In the genomic region with DNA sequence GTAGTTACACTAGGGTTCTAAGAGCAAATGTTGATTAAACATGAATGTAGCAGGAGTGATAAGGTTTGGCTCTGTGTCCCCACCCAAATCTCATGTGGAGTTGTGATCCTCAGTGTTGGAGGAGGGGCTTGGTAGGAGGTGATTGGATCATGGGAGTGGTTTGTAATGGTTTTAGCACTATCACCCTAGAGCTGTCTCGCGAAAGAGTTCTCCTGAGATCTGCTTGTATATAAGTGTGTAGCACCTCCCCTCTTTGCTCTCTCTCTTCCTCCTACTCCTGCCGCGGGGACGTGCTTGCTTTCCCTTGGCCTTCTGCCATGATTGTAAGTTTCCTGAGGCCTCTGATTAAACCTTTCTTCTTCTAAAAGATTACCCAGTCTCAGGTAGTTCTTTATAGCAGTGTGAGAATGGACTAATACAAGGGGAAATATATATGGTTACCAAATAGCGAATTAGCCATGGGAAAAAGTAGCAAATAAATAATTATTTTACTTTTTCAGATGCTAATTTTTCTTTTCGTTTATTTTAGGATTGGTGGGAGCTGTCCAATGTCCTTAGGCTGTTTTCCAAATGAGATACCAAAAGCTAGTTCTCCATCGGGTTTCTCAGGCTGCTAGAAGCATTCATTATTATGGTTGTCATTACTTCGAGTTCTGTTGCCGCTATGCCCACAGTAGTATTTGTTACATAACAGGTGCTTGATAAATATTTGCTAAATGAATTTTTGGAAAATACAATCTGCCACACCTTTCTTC, we compare ENCODE assay signal across 21 cellular contexts. TPM values are rescaled to one million over a fixed set of nuclear protein-coding genes. Genes with fewer than 3 reads are reported as not detected.
DNase-seq lines count a peak whose midpoint lies in the region; ATAC-seq, FAIRE-seq and TF ChIP-seq lines count a peak whose summit lies in the region.
"Had no signal": no experiment of that assay in that cellular context is flagged by ENCODE, and none has a peak within 500 bp of the region (broad histone marks: within the 10 kb centered on the region; RNA-seq: fewer than 3 reads in every experiment).

No MANE protein-coding gene starts in this region.

- H3K79me2 ChIP-seq in HCT116 (ENCODE audit: insufficient read depth, low read length) (peaks cover 88% of the 10 kb centered on the region), GM12878 (ENCODE audit: control insufficient read depth, insufficient read depth, low read length) (peaks cover 100% of the 10 kb centered on the region)

- in situ Hi-C loops in GM12878 (cut with MboI): no loop called here

- no peak for ATAC-seq in HCT116
- ATAC-seq in GM12878: no peak
- peak; percentile 34 for ATAC-seq in mucosa of descending colon
- no peak for ATAC-seq in GM21737 (IDR thresholded peaks at IDR 0.05; ENCODE audit: unreplicated experiment)
- ATAC-seq: stimulated activated naive B cell treated with anti-CD40 and anti-IgM and Interleukin-4, amounts not matched to agents 10 μg/mL and 1 μg/mL and 100 μg/mL, for 72 hours had no signal

- intact Hi-C loops in CD4-positive, alpha-beta memory T cell (cut with micrococcal nuclease): no loop called here
- intact Hi-C loops in HCT116 (cut with micrococcal nuclease) (no loop called here), GM12878 (cut with micrococcal nuclease; ENCODE audit: unreplicated experiment) (loop anchor here (5.0 kb wide), 1 partner anchor 40 kb away; no protein-coding TSS in a partner anchor), mucosa of descending colon (cut with DNase I, micrococcal nuclease) (no loop called here)

- peak overlapping the region in 1 of 7 donors; percentile 23 for H3K27ac Mint-ChIP-seq in CD4-positive, alpha-beta memory T cell

- no peak overlapping the region for H3K27ac ChIP-seq in CD4-positive, alpha-beta memory T cell (ENCODE audit: low read depth, low read length)
- H3K27ac ChIP-seq in HCT116 (ENCODE audit: low read depth, low read length) (no peak overlapping the region), GM12878 (ENCODE audit: control insufficient read depth, insufficient read depth) (no peak overlapping the region)
- H3K27ac ChIP-seq: hepatocyte, right lobe of liver, RWPE1 had no signal

- H3K9me3 Mint-ChIP-seq in CD4-positive, alpha-beta memory T cell: peaks cover 0 to 8% (median 0%) of the 10 kb centered on the region in 8 donors

- TF ChIP-seq EP300 in GM12878 (IDR thresholded peaks at IDR 0.05; ENCODE audit: borderline replicate concordance in 1 of 2, control insufficient read depth in 1 of 2, low read depth in 2 of 2, low read length in 2 of 2): no peak

- H3K9me2 ChIP-seq in HCT116 (ENCODE audit: insufficient read depth): no peaks in the 10 kb centered on the region

- H3K9ac ChIP-seq in HCT116 (ENCODE audit: low read length) (no peak overlapping the region), GM12878 (ENCODE audit: control insufficient read depth, insufficient read depth, low read length) (no peak overlapping the region)

- no peaks in the 10 kb centered on the region for H3K9me3 ChIP-seq in CD4-positive, alpha-beta memory T cell (ENCODE audit: control insufficient read depth in 1 of 2, low read length in 2 of 2)
- H3K9me3 ChIP-seq in HCT116 (ENCODE audit: control insufficient read depth in 1 of 2, insufficient read depth in 1 of 2, low read depth in 1 of 2, low read length in 2 of 2) (no peaks in the 10 kb centered on the region), GM12878 (replicated peaks; ENCODE audit: control insufficient read depth, insufficient read depth, low read length) (peaks cover 10% of the 10 kb centered on the region), mucosa of descending colon (no peaks in the 10 kb centered on the region)
- H3K9me3 ChIP-seq: right lobe of liver had no signal

- no peak for TF ChIP-seq CTCF in HCT116 (IDR thresholded peaks at IDR 0.05 in 2 of 3, conservative IDR thresholded peaks at IDR 0.05 in 1 of 3; ENCODE audit: borderline replicate concordance in 1 of 3, insufficient read depth in 1 of 3, low read depth in 2 of 3, low read length in 2 of 3)
- no peak for TF ChIP-seq CTCF in GM12878 (IDR thresholded peaks at IDR 0.05 in 2 of 3, conservative IDR thresholded peaks at IDR 0.05 in 1 of 3; ENCODE audit: control insufficient read depth in 2 of 3, extremely low read depth in 1 of 3, insufficient read depth in 1 of 3, low read depth in 3 of 3, low read length in 3 of 3)
- TF ChIP-seq CTCF in mucosa of descending colon (IDR thresholded peaks at IDR 0.05): no peak

- CTCF ChIA-PET in CD4-positive, alpha-beta memory T cell (lab: Charles Lee; ENCODE audit: partially characterized antibody): no interaction called here
- CTCF ChIA-PET in HCT116 (lab: Charles Lee) (no interaction called here), GM12878 (lab: Yijun Ruan, JAX) (interaction anchor here (1.2 kb wide), 1 partner anchor 196 kb away, joined by 5 read pairs; no protein-coding TSS in a partner anchor)

- H3K36me3 Mint-ChIP-seq in CD4-positive, alpha-beta memory T cell: peaks cover 45 to 52% of the 10 kb centered on the region in 2 donors

- TF ChIP-seq RAD21 in HCT116 (IDR thresholded peaks at IDR 0.05; ENCODE audit: low read depth) (no peak), GM12878 (IDR thresholded peaks at IDR 0.05; ENCODE audit: insufficient read depth, low read depth, low read length) (no peak)

- RAD21 ChIA-PET in HCT116 (lab: Charles Lee; ENCODE audit: low non-redundant PET in 1 of 2, low total read pairs in 2 of 2, uncharacterized antibody in 2 of 2, unreplicated experiment in 2 of 2): no interaction called here
- RAD21 ChIA-PET in GM12878 (lab: Charles Lee; ENCODE audit: unreplicated experiment): no interaction called here

- POLR2A ChIA-PET in CD4-positive, alpha-beta memory T cell (lab: Charles Lee; ENCODE audit: partially characterized antibody): no interaction called here
- POLR2A ChIA-PET in HCT116 (lab: Charles Lee): no interaction called here
- POLR2A ChIA-PET in GM12878 (lab: Charles Lee): no interaction called here

- no peak for TF ChIP-seq POLR2A in HCT116 (IDR thresholded peaks at IDR 0.05; ENCODE audit: borderline replicate concordance, extremely low read depth, insufficient read depth, insufficient read length)
- TF ChIP-seq POLR2A in GM12878 (IDR thresholded peaks at IDR 0.05; ENCODE audit: low read depth, low read length): no peak

- no peak overlapping the region for H3K4me3 ChIP-seq in CD4-positive, alpha-beta memory T cell (ENCODE audit: low read length in 2 of 2)
- H3K4me3 ChIP-seq in HCT116 (replicated peaks in 1 of 2; ENCODE audit: low read depth in 1 of 2, low read length in 2 of 2) (no peak overlapping the region), GM12878 (no peak overlapping the region), mucosa of descending colon (no peak overlapping the region)
- H3K4me3 ChIP-seq: hepatocyte, right lobe of liver had no signal

- SMC1A ChIA-PET in GM12878 (lab: Charles Lee; ENCODE audit: uncharacterized antibody, unreplicated experiment): interaction anchor here (1.4 kb wide), 1 partner anchor 33 kb away, joined by 4 read pairs; no protein-coding TSS in a partner anchor

- H3K4me1 Mint-ChIP-seq in CD4-positive, alpha-beta memory T cell: peaks cover 62 to 92% (median 76%) of the 10 kb centered on the region in 4 donors

- FAIRE-seq in GM12878 (lab: Jason Lieb, UNC): no peak
- FAIRE-seq in frontal cortex (lab: Jason Lieb, UNC): no peak

- H3K36me3 ChIP-seq in CD4-positive, alpha-beta memory T cell (ENCODE audit: insufficient read depth, low read length): no peaks in the 10 kb centered on the region
- H3K36me3 ChIP-seq in HCT116 (ENCODE audit: control insufficient read depth in 1 of 2, insufficient read depth in 2 of 2, low read length in 2 of 2) (peaks cover 0 to 5% of the 10 kb centered on the region in 2 experiments; a peak in 1 of 4 replicates), GM12878 (ENCODE audit: control insufficient read depth in 2 of 2, insufficient read depth in 2 of 2, low read length in 1 of 2) (peaks cover 6 to 20% of the 10 kb centered on the region in 2 experiments), mucosa of descending colon (ENCODE audit: low read depth) (no peaks in the 10 kb centered on the region)
- H3K36me3 ChIP-seq: right lobe of liver had no signal

- DNase-seq in CD4-positive, alpha-beta memory T cell: no peak
- DNase-seq in HCT116 (ENCODE audit: low read depth, low spot score) (no peak), GM12878 (ENCODE audit: low read depth, low spot score) (no peak), mucosa of descending colon (no peak), DMS153 treated with DMSO at 0.1 percent for 48 hours (lab: John Stamatoyannopoulos, UW; ENCODE audit: unreplicated experiment) (no peak), frontal cortex (ENCODE audit: low spot score in 2 of 2) (no peak), DMS79 (lab: John Stamatoyannopoulos, UW) (no peak)
- DNase-seq: activated CD4-positive, alpha-beta T cell treated with anti-CD3 and anti-CD28 coated beads, Interleukin-2, amount 50 U/mL, for 4 hours; activated naive CD4-positive, alpha-beta T cell treated with Interleukin-2 at 50 U/mL for 16 hours; aorta; C1 segment of cervical spinal cord; DMS79 treated with DMSO at 0.1 percent for 48 hours; HCEC 1CT; NCI-H1417 treated with DMSO at 0.1 percent for 48 hours; occipital lobe; right lobe of liver; stimulated activated naive B cell treated with anti-CD40 and anti-IgM and Interleukin-4, amounts not matched to agents 10 μg/mL and 1 μg/mL and 100 μg/mL, for 72 hours; SW 1271 had no signal

- H4K20me1 ChIP-seq in HCT116 (ENCODE audit: insufficient read depth) (0 out of 2 replicates have a peak, but pooled peaks cover 3% of the 10 kb centered on the region), GM12878 (ENCODE audit: control insufficient read depth, insufficient read depth) (no peaks in the 10 kb centered on the region)

- no peaks in the 10 kb centered on the region for H3K27me3 Mint-ChIP-seq in CD4-positive, alpha-beta memory T cell
- H3K27me3 Mint-ChIP-seq: stimulated activated naive B cell treated with anti-CD40 and anti-IgM and Interleukin-4, amounts not matched to agents 10 μg/mL and 1 μg/mL and 100 μg/mL, for 72 hours had no signal

- H3K4me2 ChIP-seq in HCT116 (ENCODE audit: low read length) (no peak overlapping the region), GM12878 (ENCODE audit: control insufficient read depth, insufficient read depth) (no peak overlapping the region)
- H3K4me2 ChIP-seq: hepatocyte had no signal

- BruUV-seq in HCT116 (replicated peaks; lab: Mats Ljungman, UMichigan) (no TSS peak), GM12878 (replicated peaks; lab: Mats Ljungman, UMichigan) (no TSS peak)

- H2AFZ ChIP-seq in HCT116 (ENCODE audit: low read depth, low read length, poor library complexity, severe bottlenecking) (no peak overlapping the region), GM12878 (ENCODE audit: control insufficient read depth, low read depth, low read length) (no peak overlapping the region)
- H2AFZ ChIP-seq: hepatocyte had no signal

- H3K4me3 Mint-ChIP-seq in CD4-positive, alpha-beta memory T cell: peak overlapping the region in 5 of 8 donors; percentile 18 to 47 (median 29)

- H3K4me1 ChIP-seq in CD4-positive, alpha-beta memory T cell (ENCODE audit: insufficient read depth, low read length): peaks cover 76% of the 10 kb centered on the region
- H3K4me1 ChIP-seq in HCT116 (ENCODE audit: control insufficient read depth in 1 of 2, insufficient read depth in 2 of 2, low read length in 2 of 2) (no peaks in the 10 kb centered on the region; a peak in 1 of 4 replicates), GM12878 (ENCODE audit: control insufficient read depth, insufficient read depth, low read length) (peaks cover 8% of the 10 kb centered on the region), mucosa of descending colon (ENCODE audit: low read depth) (peaks cover 20% of the 10 kb centered on the region)

- 98% methylated on average over 10 of the region's 10 CpGs for WGBS in GM12878 (ENCODE audit: insufficient coverage, insufficient replicate concordance, low lambda C conversion rate, missing lambda C conversion rate)

- H3K27me3 ChIP-seq in CD4-positive, alpha-beta memory T cell (ENCODE audit: insufficient read depth, low read length): no peaks in the 10 kb centered on the region
- H3K27me3 ChIP-seq in HCT116 (ENCODE audit: insufficient read depth, low read length) (no peaks in the 10 kb centered on the region), GM12878 (replicated peaks in 1 of 2; ENCODE audit: control insufficient read depth in 2 of 2, insufficient read depth in 2 of 2, low read length in 1 of 2) (no peaks in the 10 kb centered on the region)
- H3K27me3 ChIP-seq: hepatocyte, right lobe of liver had no signal

RNA-seq across cellular contexts. Expression of gene PTEN, which starts 58.7 kb away (rescaled TPM):
- 10 to 100 TPM; 78.7 to 84.8 TPM for total RNA-seq in CD4-positive, alpha-beta memory T cell
- 10 to 100 TPM; 25.1 to 36.9 TPM for polyA plus RNA-seq in CD4-positive, alpha-beta memory T cell
- total RNA-seq in HCT116 (2021; ENCODE audit: unreplicated experiment): 58.7 TPM
- 25.2 and 30.5 TPM in 2 replicates for polyA plus RNA-seq in HCT116 (2012)
- 856 and 868 TPM in 2 replicates for total RNA-seq in GM12878 (2013; cell fraction: nucleolus; rRNA removed)
- total RNA-seq in GM12878 (2014; rRNA removed): 83.1 and 113 TPM in 2 replicates
- 175 and 183 TPM in 2 replicates for total RNA-seq in GM12878 (2014; rRNA removed; fragmentation: Illumina TruSeq; extraction: Trizol)
- total RNA-seq in GM12878 (2021): 87.5 and 94.9 TPM in 2 replicates
- 24.4 TPM for polyA plus RNA-seq in GM12878 (2011; ENCODE audit: low read depth)
- polyA plus RNA-seq in GM12878 (2011; rRNA removed): 94.3 and 180 TPM in 2 replicates
- polyA plus RNA-seq in GM12878 (2011; cell fraction: cytosol; rRNA removed): 19.9 and 22.4 TPM in 2 replicates
- polyA plus RNA-seq in GM12878 (2011; cell fraction: nucleus; rRNA removed): 52.2 and 61.7 TPM in 2 replicates
- 100 and 102 TPM in 2 replicates for polyA plus RNA-seq in GM12878 (2012)
- 53.0 and 67.7 TPM in 2 replicates for polyA plus RNA-seq in GM12878 (2014; fragmentation: Illumina TruSeq; extraction: Trizol)
- 10 to 100 TPM; 26.1 to 59.5 TPM for polyA plus RNA-seq in GM12878 (2014; fragmentation: Nextera tagmentation; extraction: Ambion mirVana)
- polyA plus RNA-seq in GM12878 (2014; rRNA removed): 35.0 and 45.0 TPM in 2 replicates
- 10 to 100 TPM; 49.5 to 56.8 TPM for polyA plus RNA-seq in GM12878 (2016; fragmentation: Nextera tagmentation; extraction: Ambion mirVana)
- 143 and 199 TPM in 2 replicates for polyA minus RNA-seq in GM12878 (2011; rRNA and poly(A)+ RNA removed)
- polyA minus RNA-seq in GM12878 (2011; cell fraction: cytosol; rRNA and poly(A)+ RNA removed): 54.9 and 66.1 TPM in 2 replicates
- polyA minus RNA-seq in GM12878 (2011; cell fraction: nucleus; rRNA and poly(A)+ RNA removed): 165 and 285 TPM in 2 replicates
- 100 to 1,000 TPM in 2 of 3 donors, 10 to 100 TPM in 1; 94.1 to 118 (median 118) TPM for total RNA-seq in mucosa of descending colon
- total RNA-seq in frontal cortex: 212 TPM

RNA-seq across cellular contexts. Expression of gene KLLN, which starts 58.8 kb away (rescaled TPM):
- 1 to 10 TPM; 1.0 to 1.3 TPM for total RNA-seq in CD4-positive, alpha-beta memory T cell
- polyA plus RNA-seq in CD4-positive, alpha-beta memory T cell: under 1 TPM in 1 of 2 donors, not detected in 1; 0.09 TPM
- 1.4 TPM for total RNA-seq in HCT116 (2021; ENCODE audit: unreplicated experiment)
- polyA plus RNA-seq in HCT116 (2012): 0.37 and 0.51 TPM in 2 replicates
- total RNA-seq in GM12878 (2013; cell fraction: nucleolus; rRNA removed): 3.1 and 3.4 TPM in 2 replicates
- 1.4 and 1.7 TPM in 2 replicates for total RNA-seq in GM12878 (2014; rRNA removed)
- total RNA-seq in GM12878 (2014; rRNA removed; fragmentation: Illumina TruSeq; extraction: Trizol): 1.5 TPM in 2 replicates
- total RNA-seq in GM12878 (2021): 1.9 and 2.0 TPM in 2 replicates
- 0.62 TPM for polyA plus RNA-seq in GM12878 (2011; ENCODE audit: low read depth)
- polyA plus RNA-seq in GM12878 (2011; rRNA removed): 0.86 and 0.87 TPM in 2 replicates
- polyA plus RNA-seq in GM12878 (2011; cell fraction: cytosol; rRNA removed): 0.91 and 1.0 TPM in 2 replicates
- polyA plus RNA-seq in GM12878 (2011; cell fraction: nucleus; rRNA removed): 1.3 and 1.7 TPM in 2 replicates
- polyA plus RNA-seq in GM12878 (2012): 0.99 and 1.5 TPM in 2 replicates
- 1.7 and 2.1 TPM in 2 replicates for polyA plus RNA-seq in GM12878 (2014; fragmentation: Illumina TruSeq; extraction: Trizol)
- 1 to 10 TPM; 2.0 to 2.1 TPM for polyA plus RNA-seq in GM12878 (2014; fragmentation: Nextera tagmentation; extraction: Ambion mirVana)
- polyA plus RNA-seq in GM12878 (2014; rRNA removed): 1.1 TPM in 2 replicates
- 1 to 10 TPM; 1.8 to 2.2 TPM for polyA plus RNA-seq in GM12878 (2016; fragmentation: Nextera tagmentation; extraction: Ambion mirVana)
- 2.0 and 2.2 TPM in 2 replicates for polyA minus RNA-seq in GM12878 (2011; rRNA and poly(A)+ RNA removed)
- polyA minus RNA-seq in GM12878 (2011; cell fraction: cytosol; rRNA and poly(A)+ RNA removed): 0.94 and 1.3 TPM in 2 replicates
- polyA minus RNA-seq in GM12878 (2011; cell fraction: nucleus; rRNA and poly(A)+ RNA removed): 3.6 and 5.4 TPM in 2 replicates
- 1 to 10 TPM in 1 of 3 donors, under 1 TPM in 2; 0.60 to 1.1 (median 0.90) TPM for total RNA-seq in mucosa of descending colon
- total RNA-seq in frontal cortex: 0.82 TPM
